In the genomic region with DNA sequence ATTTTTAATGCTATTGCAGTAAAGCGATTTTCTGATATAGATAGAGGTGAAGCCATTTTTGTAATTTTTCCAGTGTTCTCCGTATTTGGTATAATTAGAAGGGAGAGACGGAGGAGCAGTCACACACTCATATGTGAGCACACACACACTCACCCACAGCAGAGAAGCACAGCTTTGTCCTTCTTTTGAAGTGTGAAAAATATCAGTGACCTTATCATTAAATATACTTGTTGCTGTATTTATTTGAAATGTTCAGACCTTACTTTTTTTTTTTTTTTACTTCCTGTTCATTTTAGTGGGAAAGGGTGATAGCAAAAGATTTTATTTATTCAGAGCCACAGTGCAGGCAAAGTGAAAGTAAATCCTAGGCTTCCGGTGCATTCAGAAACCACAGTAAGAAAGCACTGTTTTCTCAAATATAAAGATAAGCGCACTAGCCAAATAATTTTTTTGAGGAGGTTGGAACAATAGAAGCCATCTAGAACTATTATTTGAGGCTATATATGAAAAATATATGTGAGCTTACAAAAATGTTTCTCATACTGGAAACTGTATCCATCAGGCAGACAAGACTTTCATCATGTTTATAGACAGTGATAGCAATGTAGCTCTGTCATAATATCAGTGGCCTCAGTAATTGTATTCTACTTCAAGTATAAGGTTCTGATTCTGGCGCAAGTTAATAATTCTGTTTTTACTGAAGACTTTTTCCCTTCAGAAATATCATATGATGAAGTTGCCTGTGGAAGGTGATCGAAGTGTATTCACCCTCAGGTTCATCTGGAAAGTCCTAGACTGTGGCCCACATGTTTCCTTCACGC, we compare ENCODE assay signal across 8 cellular contexts. TPM values are rescaled to one million over a fixed set of nuclear protein-coding genes. Genes with fewer than 3 reads are reported as not detected.
DNase-seq lines count a peak whose midpoint lies in the region; ATAC-seq, FAIRE-seq and TF ChIP-seq lines count a peak whose summit lies in the region.

No MANE protein-coding gene starts in this region.

- H3K27me3 ChIP-seq in fibroblast of lung (ENCODE audit: control insufficient read depth, insufficient read depth, low read length), result no peaks in the 10 kb centered on the region
- no peaks in the 10 kb centered on the region for H3K27me3 ChIP-seq in pancreas

- peaks cover 34% of the 10 kb centered on the region for H3K4me1 Mint-ChIP-seq in T-helper 2 cell treated with Interferon-gamma antibody and Interleukin-4, amounts not matched to agents 5 μg/mL and 100 μg/mL, for 36 hours (ENCODE audit: low read depth)

- H3K36me3 ChIP-seq in fibroblast of lung (ENCODE audit: control insufficient read depth, insufficient read depth, low read length) (no peaks in the 10 kb centered on the region), pancreas (no peaks in the 10 kb centered on the region)

- peak overlapping the region; percentile 70 for H3K27ac ChIP-seq in fibroblast of lung (ENCODE audit: insufficient read depth, low read length)
- peak overlapping the region in 3 of 4 donors; percentile 38 to 79 (median 70) for H3K27ac ChIP-seq in pancreas

- TF ChIP-seq CTCF in AG09309 (IDR thresholded peaks at IDR 0.05; ENCODE audit: control insufficient read depth, insufficient read depth, low read depth, low read length, missing control alignments), result no peak
- no peak for TF ChIP-seq CTCF in fibroblast of lung (conservative IDR thresholded peaks at IDR 0.05 in 1 of 2, IDR thresholded peaks at IDR 0.05 in 1 of 2; ENCODE audit: low read depth in 1 of 2, low read length in 2 of 2)
- no peak for TF ChIP-seq CTCF in pancreas (IDR thresholded peaks at IDR 0.05)

- peak; percentile 94 for FAIRE-seq in pancreas (lab: Jason Lieb, UNC)

- H3K4me3 ChIP-seq in AG09309 (ENCODE audit: control insufficient read depth, low read depth, low read length) (peak overlapping the region; percentile 38), fibroblast of lung (replicated peaks in 1 of 4; ENCODE audit: control extremely low read depth in 1 of 4, insufficient read depth in 1 of 4, low read depth in 3 of 4, low read length in 4 of 4) (peak overlapping the region; percentile 44 to 76 (median 54)), pancreas (peak overlapping the region in 3 of 4 donors; percentile 1 to 28 (median 24))

- H4K20me1 ChIP-seq in fibroblast of lung (ENCODE audit: control insufficient read depth, extremely low read depth, insufficient read depth, low read length), result no peaks in the 10 kb centered on the region

- intact Hi-C loops in pancreas (cut with DNase I) (no loop called here), posterior vena cava (cut with DNase I) (loop anchor here in 1 of 2 donors (2.0 kb wide), 1 partner anchor 37 kb away; a partner anchor contains a TSS)

- peak overlapping the region; percentile 72 for H3K27ac Mint-ChIP-seq in T-helper 2 cell treated with Interferon-gamma antibody and Interleukin-4, amounts not matched to agents 5 μg/mL and 100 μg/mL, for 36 hours

- peak overlapping the region; percentile 52 for H2AFZ ChIP-seq in fibroblast of lung (ENCODE audit: low read length)

- H3K4me2 ChIP-seq in fibroblast of lung (ENCODE audit: extremely low read depth, insufficient read depth, low read length), result peak overlapping the region; percentile 81

- peak overlapping the region; percentile 32 for H3K9ac ChIP-seq in fibroblast of lung (ENCODE audit: insufficient read depth, low read length)

- 21 to 25% methylated on average over 8 of the region's 8 CpGs for WGBS in pancreas, 2 donors

- DNase-seq in AG09309 (ENCODE audit: low read depth) (peak; percentile 10), fibroblast of lung (ENCODE audit: low read depth in 2 of 2) (peak; percentile 60 to 83), pancreas (no peak), posterior vena cava (ENCODE audit: low spot score) (no peak)
- DNase-seq in T-helper 2 cell treated with Interferon-gamma antibody and Interleukin-4, amounts not matched to agents 5 μg/mL and 100 μg/mL, for 36 hours (ENCODE audit: low spot score), result no peak

- no peaks in the 10 kb centered on the region for H3K36me3 Mint-ChIP-seq in T-helper 2 cell treated with Interferon-gamma antibody and Interleukin-4, amounts not matched to agents 5 μg/mL and 100 μg/mL, for 36 hours (ENCODE audit: low read depth)

- H3K9me3 ChIP-seq in fibroblast of lung (ENCODE audit: control insufficient read depth, insufficient read depth, low read depth, low read length) (no peaks in the 10 kb centered on the region), pancreas (no peaks in the 10 kb centered on the region)

- H3K4me3 Mint-ChIP-seq in T-helper 2 cell treated with Interferon-gamma antibody and Interleukin-4, amounts not matched to agents 5 μg/mL and 100 μg/mL, for 36 hours, result peak overlapping the region; percentile 88

- H3K4me1 ChIP-seq in fibroblast of lung (ENCODE audit: control insufficient read depth, extremely low read depth, insufficient read depth, low read length) (peaks cover 7% of the 10 kb centered on the region), pancreas (peaks cover 0 to 13% (median 6%) of the 10 kb centered on the region in 3 donors)

- no peaks in the 10 kb centered on the region for H3K9me3 Mint-ChIP-seq in T-helper 2 cell treated with Interferon-gamma antibody and Interleukin-4, amounts not matched to agents 5 μg/mL and 100 μg/mL, for 36 hours

- H3K27me3 Mint-ChIP-seq in T-helper 2 cell treated with Interferon-gamma antibody and Interleukin-4, amounts not matched to agents 5 μg/mL and 100 μg/mL, for 36 hours (ENCODE audit: low read depth), result no peaks in the 10 kb centered on the region

- peak; percentile 61 for ATAC-seq in GM18511 (IDR thresholded peaks at IDR 0.05; ENCODE audit: unreplicated experiment)
- peak; percentile 51 for ATAC-seq in HG03460 (IDR thresholded peaks at IDR 0.05; ENCODE audit: unreplicated experiment)
- peak; percentile 57 to 80 (median 77) for ATAC-seq in pancreas
- no peak for ATAC-seq in HG02981 (IDR thresholded peaks at IDR 0.05; ENCODE audit: unreplicated experiment)

- peaks cover 11% of the 10 kb centered on the region for H3K79me2 ChIP-seq in fibroblast of lung (ENCODE audit: control insufficient read depth, insufficient read depth, low read length)

RNA-seq across cellular contexts. Expression of a gene that starts 37.2 kb away (rescaled TPM):
- total RNA-seq in fibroblast of lung, result 3.9 and 4.3 TPM in 2 replicates
- 3.1 and 4.3 TPM in 2 replicates for polyA plus RNA-seq in fibroblast of lung
- polyA plus RNA-seq in fibroblast of lung (2012), result 5.8 and 9.9 TPM in 2 replicates
- 8.0 and 9.0 TPM in 2 replicates for polyA minus RNA-seq in fibroblast of lung (ENCODE audit: low replicate concordance)
- 10 to 100 TPM in 2 of 6 donors, 1 to 10 TPM in 4; 6.3 to 13.6 (median 8.1) TPM for total RNA-seq in pancreas
- 1 to 10 TPM; 4.7 to 8.0 TPM for polyA plus RNA-seq in pancreas
- 10 to 100 TPM; 18.5 to 19.0 TPM for total RNA-seq in posterior vena cava

RNA-seq across cellular contexts. Expression of a gene that starts 38.9 kb away (rescaled TPM):
- total RNA-seq in fibroblast of lung (5.6 and 6.8 TPM in 2 replicates), pancreas (10 to 100 TPM; 15.7 to 23.0 (median 18.8) TPM), posterior vena cava (10 to 100 TPM; 13.7 to 15.8 TPM)
- polyA plus RNA-seq in fibroblast of lung (18.1 and 25.1 TPM in 2 replicates), pancreas (10 to 100 TPM in 1 of 2 donors, 1 to 10 TPM in 1; 7.2 to 10.9 TPM)
- polyA plus RNA-seq in fibroblast of lung (2012), result 13.4 and 15.5 TPM in 2 replicates
- polyA minus RNA-seq in fibroblast of lung (ENCODE audit: low replicate concordance), result 48.2 and 53.2 TPM in 2 replicates

Comparison
In these comparisons a context has a peak if more than half of its experiments do, and no peak if none do; other contexts are left out.
1. DNase-seq: peak in AG09309 (single experiment) and fibroblast of lung (2 of 2); none in T-helper 2 cell treated with Interferon-gamma antibody and Interleukin-4, amounts not matched to agents 5 μg/mL and 100 μg/mL, for 36 hours (single experiment), pancreas (0 of 6) and posterior vena cava (single experiment).
2. Peak in every context shown above with its lines, with median percentiles within 50 percentile points of each other: H3K4me3 ChIP-seq.